In the genomic region with DNA sequence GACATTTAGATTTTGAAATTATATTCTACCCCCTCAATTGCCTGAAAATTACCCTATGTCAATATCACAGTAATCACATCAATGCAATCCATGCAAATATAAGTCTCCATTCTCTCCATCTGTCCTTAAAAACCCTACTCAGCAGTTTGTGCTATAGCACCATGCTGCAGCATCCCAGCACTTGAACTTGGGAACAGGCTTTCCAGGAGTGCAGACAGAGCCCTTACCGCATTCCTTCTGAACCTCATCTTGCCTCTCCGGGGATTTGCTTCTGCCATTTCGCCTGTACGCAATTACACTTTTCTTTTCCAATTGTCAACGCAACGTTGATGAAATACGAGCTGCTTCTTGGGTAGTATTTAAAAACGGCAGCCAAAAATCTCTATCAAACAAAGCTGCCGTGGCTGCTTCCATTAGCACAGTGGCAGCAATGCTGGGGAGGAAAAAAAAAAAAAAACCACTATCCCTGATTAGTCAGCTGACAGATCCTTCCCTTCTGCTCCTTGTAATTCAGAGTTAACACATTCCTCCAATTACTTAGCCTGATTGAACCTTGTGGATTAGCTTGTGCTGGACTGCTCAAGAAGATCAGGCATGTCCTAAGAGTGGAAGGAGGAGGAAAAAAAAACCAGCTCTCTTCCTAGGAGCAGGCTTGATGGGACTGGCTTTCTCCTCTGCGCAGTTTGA, we compare ENCODE assay signal across 13 cellular contexts.
DNase-seq lines count a peak whose midpoint lies in the region; ATAC-seq, FAIRE-seq and TF ChIP-seq lines count a peak whose summit lies in the region.
"Had no signal": no experiment of that assay in that cellular context is flagged by ENCODE, and none has a peak within 500 bp of the region (broad histone marks: within the 10 kb centered on the region; RNA-seq: fewer than 3 reads in every experiment).

No MANE protein-coding gene starts in this region.

- dilution Hi-C loops in keratinocyte (cut with MboI; ENCODE audit: extremely low pct_ligation_motif_present, low sequenced_read_pairs), result no loop called here

- DNase-seq in NCI-H1105 treated with DMSO at 0.1 percent for 48 hours (lab: John Stamatoyannopoulos, UW) (peak; percentile 18), NCI-H1105 (lab: John Stamatoyannopoulos, UW) (no peak), bronchial epithelial cell (ENCODE audit: low read depth) (peak; percentile 46), keratinocyte (ENCODE audit: low read depth, low spot score) (no peak), stromal cell of bone marrow (ENCODE audit: low read depth) (peak; percentile 0), NCI-H1436 (lab: John Stamatoyannopoulos, UW) (no peak), NCI-H2081 treated with DMSO at 0.1 percent for 48 hours (lab: John Stamatoyannopoulos, UW) (no peak)
- DNase-seq: activated T-cell treated with anti-CD3 and anti-CD28 coated beads, Interleukin-2, amount 50 U/mL, for 24 hours; DMS79 treated with DMSO at 0.1 percent for 48 hours; NCI-H1694; PC-3 had no signal

- peak overlapping the region; percentile 25 for H2AFZ ChIP-seq in keratinocyte (ENCODE audit: control insufficient read depth, low read length)

- no peaks in the 10 kb centered on the region for H4K20me1 ChIP-seq in keratinocyte (ENCODE audit: control insufficient read depth, extremely low read depth, insufficient read depth, low read length)

- no peaks in the 10 kb centered on the region for H3K9me1 ChIP-seq in keratinocyte (ENCODE audit: control insufficient read depth, extremely low read depth, insufficient read depth, low read length)

- ATAC-seq in GM21526 (IDR thresholded peaks at IDR 0.05; ENCODE audit: low FRiP score, unreplicated experiment), result no peak
- ATAC-seq: PC-3 had no signal

- H3K4me3 ChIP-seq in bronchial epithelial cell (ENCODE audit: low read depth, low read length), result peak overlapping the region; percentile 6
- peak overlapping the region; percentile 8 to 70 (median 16) for H3K4me3 ChIP-seq in keratinocyte (ENCODE audit: control insufficient read depth in 2 of 3, extremely low read depth in 1 of 3, insufficient read depth in 2 of 3, low read depth in 1 of 3, low read length in 3 of 3)

- H3K4me2 ChIP-seq in keratinocyte (ENCODE audit: control insufficient read depth, extremely low read depth, insufficient read depth, low read depth, low read length), result peak overlapping the region; percentile 85

- no peak for TF ChIP-seq CTCF in bronchial epithelial cell (IDR thresholded peaks at IDR 0.05; ENCODE audit: insufficient read depth, low read length, severe bottlenecking)
- TF ChIP-seq CTCF in keratinocyte (optimal IDR thresholded peaks at IDR 0.05 in 1 of 3, IDR thresholded peaks at IDR 0.05 in 1 of 3, conservative IDR thresholded peaks at IDR 0.05 in 1 of 3; ENCODE audit: extremely low read depth in 1 of 3, insufficient read depth in 2 of 3, low read length in 3 of 3), result no peak

- FAIRE-seq in bronchial epithelial cell (lab: Jason Lieb, UNC) (no peak), keratinocyte (lab: Jason Lieb, UNC) (no peak)

- no peaks in the 10 kb centered on the region for H3K9me3 ChIP-seq in keratinocyte (ENCODE audit: control insufficient read depth, low read depth, low read length)

- peaks cover 7% of the 10 kb centered on the region for H3K4me1 ChIP-seq in keratinocyte (ENCODE audit: control insufficient read depth, extremely low read depth, insufficient read depth, low read length)

- H3K27ac ChIP-seq in keratinocyte (ENCODE audit: control insufficient read depth, insufficient read depth, low read length), result no peak overlapping the region
- H3K27ac ChIP-seq: 22Rv1 had no signal

- H3K27me3 ChIP-seq in bronchial epithelial cell (ENCODE audit: control insufficient read depth, insufficient read depth, low read length) (no peaks in the 10 kb centered on the region), keratinocyte (ENCODE audit: control insufficient read depth, extremely low read depth, insufficient read depth, low read length) (no peaks in the 10 kb centered on the region)

- H3K9ac ChIP-seq in keratinocyte (ENCODE audit: control insufficient read depth, extremely low read depth, insufficient read depth, low read length), result peak overlapping the region; percentile 2

- H3K79me2 ChIP-seq in keratinocyte (ENCODE audit: control insufficient read depth, insufficient read depth, low read length), result no peaks in the 10 kb centered on the region

- no peaks in the 10 kb centered on the region for H3K36me3 ChIP-seq in bronchial epithelial cell (ENCODE audit: control insufficient read depth, insufficient read depth, low read length)
- no peaks in the 10 kb centered on the region for H3K36me3 ChIP-seq in keratinocyte (ENCODE audit: control insufficient read depth in 2 of 2, extremely low read depth in 1 of 2, insufficient read depth in 2 of 2, low read length in 2 of 2)

Comparison
In these comparisons a context has a peak if more than half of its experiments do, and no peak if none do; other contexts are left out.
1. DNase-seq: peak in NCI-H1105 treated with DMSO at 0.1 percent for 48 hours (single experiment), bronchial epithelial cell (single experiment) and stromal cell of bone marrow (single experiment); none in NCI-H1105 (single experiment), keratinocyte (single experiment), NCI-H1436 (single experiment) and NCI-H2081 treated with DMSO at 0.1 percent for 48 hours (single experiment).